In the genomic region with DNA sequence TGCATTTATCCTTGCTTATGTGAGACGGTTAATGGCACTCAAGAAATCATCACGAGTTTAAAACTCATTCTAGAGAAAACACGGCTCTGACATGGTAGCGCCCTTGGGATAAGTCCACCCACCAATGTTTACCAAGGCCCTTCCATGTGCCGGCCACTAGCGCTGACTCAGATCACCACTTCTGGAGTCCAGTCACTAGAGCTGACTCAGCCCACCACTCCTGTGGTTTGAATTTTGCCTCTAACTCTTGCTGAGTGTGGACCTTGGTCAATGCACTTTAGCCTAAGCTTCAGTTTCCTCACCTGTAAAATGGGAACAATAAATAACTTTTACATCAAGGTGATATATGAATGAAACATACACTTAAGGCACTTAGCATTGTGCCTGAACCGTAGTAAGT, we compare ENCODE assay signal across 1 cellular context.
TF ChIP-seq lines count a peak whose summit lies in the region.

No MANE protein-coding gene starts in this region.

TF ChIP-seq in HepG2, 621 proteins besides CTCF, POLR2A, EP300 and RAD21 (continued from another document and continues in another):
- TF ChIP-seq NCOR1 (IDR thresholded peaks at IDR 0.05; ENCODE audit: borderline replicate concordance, low read length) (peak; percentile 93), ZNF484 (CRISPR knock-in tag; IDR thresholded peaks at IDR 0.05; ENCODE audit: borderline replicate concordance, low read depth) (no peak), THYN1 (CRISPR knock-in tag; IDR thresholded peaks at IDR 0.05; ENCODE audit: borderline replicate concordance, low read depth) (no peak), U2AF1 (optimal IDR thresholded peaks at IDR 0.05; ENCODE audit: low read depth, low read length) (no peak), SOX6 (IDR thresholded peaks at IDR 0.05) (no peak), SOX6 (CRISPR knock-in tag; IDR thresholded peaks at IDR 0.05) (peak; percentile 17; the same call in 1 of the 2 replicates), NPAS2 (CRISPR knock-in tag; IDR thresholded peaks at IDR 0.05; ENCODE audit: borderline replicate concordance) (no peak), TOPORS (CRISPR knock-in tag; IDR thresholded peaks at IDR 0.05) (no peak), GATAD2A (CRISPR knock-in tag; IDR thresholded peaks at IDR 0.05) (peak; percentile 43; the same call in 1 of the 2 replicates), EHMT2 (IDR thresholded peaks at IDR 0.05; ENCODE audit: borderline replicate concordance, low read depth, low read length) (peak; percentile 41; the same call in 1 of the 2 replicates), AKAP8 (CRISPR knock-in tag; IDR thresholded peaks at IDR 0.05) (no peak), U2AF2 (IDR thresholded peaks at IDR 0.05; ENCODE audit: low read depth, low read length) (no peak), MED1 (CRISPR knock-in tag; IDR thresholded peaks at IDR 0.05) (peak; percentile 51; the same call in 1 of the 2 replicates), GABPB1 (CRISPR knock-in tag; IDR thresholded peaks at IDR 0.05) (no peak), ZNF33A (CRISPR knock-in tag; IDR thresholded peaks at IDR 0.05; ENCODE audit: borderline replicate concordance) (no peak), SMYD3 (CRISPR knock-in tag; IDR thresholded peaks at IDR 0.05) (no peak), NFYC (CRISPR knock-in tag; IDR thresholded peaks at IDR 0.05) (no peak), NFE2L2 (IDR thresholded peaks at IDR 0.05; ENCODE audit: low read length) (no peak), CBFB (CRISPR knock-in tag; IDR thresholded peaks at IDR 0.05) (no peak), ZNF672 (CRISPR knock-in tag; IDR thresholded peaks at IDR 0.05) (no peak), ZNF12 (CRISPR knock-in tag; IDR thresholded peaks at IDR 0.05) (no peak), SMARCC2 (IDR thresholded peaks at IDR 0.05) (no peak), ZNF329 (CRISPR knock-in tag; IDR thresholded peaks at IDR 0.05; ENCODE audit: low read depth) (no peak), ATF7-NPFF (CRISPR knock-in tag; IDR thresholded peaks at IDR 0.05; ENCODE audit: low read depth) (no peak), ZNF629 (CRISPR knock-in tag; conservative IDR thresholded peaks at IDR 0.05) (peak; percentile 99), ADNP (CRISPR knock-in tag; IDR thresholded peaks at IDR 0.05) (peak; percentile 93), NFIC (IDR thresholded peaks at IDR 0.05; ENCODE audit: low read length) (no peak; the same call in 1 of the 2 replicates), JUND (CRISPR knock-in tag; IDR thresholded peaks at IDR 0.05) (no peak), CEBPB (IDR thresholded peaks at IDR 0.05; ENCODE audit: borderline replicate concordance, low read depth, low read length) (no peak), PRPF4 (IDR thresholded peaks at IDR 0.05; ENCODE audit: low read depth, low read length, poor library complexity, severe bottlenecking) (no peak), SIX1 (CRISPR knock-in tag; IDR thresholded peaks at IDR 0.05; ENCODE audit: borderline replicate concordance) (no peak), SIN3A (IDR thresholded peaks at IDR 0.05; ENCODE audit: borderline replicate concordance, low read depth, low read length) (no peak), ZNF451 (CRISPR knock-in tag; IDR thresholded peaks at IDR 0.05) (no peak)
- TF ChIP-seq, protein P1, sequence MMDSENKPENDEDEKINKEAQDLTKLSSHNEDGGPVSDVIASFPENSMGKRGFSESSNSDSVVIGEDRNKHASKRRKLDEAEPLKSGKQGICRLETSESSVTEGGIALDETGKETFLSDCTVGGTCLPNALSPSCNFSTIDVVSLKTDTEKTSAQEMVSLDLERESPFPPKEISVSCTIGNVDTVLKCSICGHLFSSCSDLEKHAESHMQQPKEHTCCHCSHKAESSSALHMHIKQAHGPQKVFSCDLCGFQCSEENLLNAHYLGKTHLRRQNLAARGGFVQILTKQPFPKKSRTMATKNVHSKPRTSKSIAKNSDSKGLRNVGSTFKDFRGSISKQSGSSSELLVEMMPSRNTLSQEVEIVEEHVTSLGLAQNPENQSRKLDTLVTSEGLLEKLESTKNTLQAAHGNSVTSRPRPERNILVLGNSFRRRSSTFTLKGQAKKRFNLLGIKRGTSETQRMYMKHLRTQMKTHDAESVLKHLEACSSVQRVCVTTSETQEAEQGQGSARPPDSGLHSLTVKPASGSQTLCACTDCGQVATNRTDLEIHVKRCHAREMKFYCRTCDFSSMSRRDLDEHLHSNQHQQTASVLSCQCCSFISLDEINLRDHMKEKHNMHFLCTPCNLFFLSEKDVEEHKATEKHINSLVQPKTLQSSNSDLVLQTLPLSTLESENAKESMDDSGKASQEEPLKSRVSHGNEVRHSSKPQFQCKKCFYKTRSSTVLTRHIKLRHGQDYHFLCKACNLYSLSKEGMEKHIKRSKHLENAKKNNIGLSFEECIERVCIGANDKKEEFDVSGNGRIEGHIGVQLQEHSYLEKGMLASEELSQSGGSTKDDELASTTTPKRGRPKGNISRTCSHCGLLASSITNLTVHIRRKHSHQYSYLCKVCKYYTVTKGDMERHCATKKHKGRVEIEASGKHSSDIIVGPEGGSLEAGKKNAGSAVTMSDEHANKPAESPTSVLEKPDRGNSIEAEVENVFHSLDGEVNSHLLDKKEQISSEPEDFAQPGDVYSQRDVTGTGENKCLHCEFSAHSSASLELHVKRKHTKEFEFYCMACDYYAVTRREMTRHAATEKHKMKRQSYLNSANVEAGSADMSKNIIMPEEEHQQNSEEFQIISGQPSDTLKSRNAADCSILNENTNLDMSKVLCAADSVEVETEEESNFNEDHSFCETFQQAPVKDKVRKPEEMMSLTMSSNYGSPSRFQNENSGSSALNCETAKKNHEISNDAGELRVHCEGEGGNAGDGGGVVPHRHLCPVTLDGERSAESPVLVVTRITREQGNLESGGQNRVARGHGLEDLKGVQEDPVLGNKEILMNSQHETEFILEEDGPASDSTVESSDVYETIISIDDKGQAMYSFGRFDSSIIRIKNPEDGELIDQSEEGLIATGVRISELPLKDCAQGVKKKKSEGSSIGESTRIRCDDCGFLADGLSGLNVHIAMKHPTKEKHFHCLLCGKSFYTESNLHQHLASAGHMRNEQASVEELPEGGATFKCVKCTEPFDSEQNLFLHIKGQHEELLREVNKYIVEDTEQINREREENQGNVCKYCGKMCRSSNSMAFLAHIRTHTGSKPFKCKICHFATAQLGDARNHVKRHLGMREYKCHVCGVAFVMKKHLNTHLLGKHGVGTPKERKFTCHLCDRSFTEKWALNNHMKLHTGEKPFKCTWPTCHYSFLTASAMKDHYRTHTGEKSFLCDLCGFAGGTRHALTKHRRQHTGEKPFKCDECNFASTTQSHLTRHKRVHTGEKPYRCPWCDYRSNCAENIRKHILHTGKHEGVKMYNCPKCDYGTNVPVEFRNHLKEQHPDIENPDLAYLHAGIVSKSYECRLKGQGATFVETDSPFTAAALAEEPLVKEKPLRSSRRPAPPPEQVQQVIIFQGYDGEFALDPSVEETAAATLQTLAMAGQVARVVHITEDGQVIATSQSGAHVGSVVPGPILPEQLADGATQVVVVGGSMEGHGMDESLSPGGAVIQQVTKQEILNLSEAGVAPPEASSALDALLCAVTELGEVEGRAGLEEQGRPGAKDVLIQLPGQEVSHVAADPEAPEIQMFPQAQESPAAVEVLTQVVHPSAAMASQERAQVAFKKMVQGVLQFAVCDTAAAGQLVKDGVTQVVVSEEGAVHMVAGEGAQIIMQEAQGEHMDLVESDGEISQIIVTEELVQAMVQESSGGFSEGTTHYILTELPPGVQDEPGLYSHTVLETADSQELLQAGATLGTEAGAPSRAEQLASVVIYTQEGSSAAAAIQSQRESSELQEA (CRISPR knock-in tag; IDR thresholded peaks at IDR 0.05; ENCODE audit: not compliant biosample characterization): no peak
- TF ChIP-seq, protein P2, sequence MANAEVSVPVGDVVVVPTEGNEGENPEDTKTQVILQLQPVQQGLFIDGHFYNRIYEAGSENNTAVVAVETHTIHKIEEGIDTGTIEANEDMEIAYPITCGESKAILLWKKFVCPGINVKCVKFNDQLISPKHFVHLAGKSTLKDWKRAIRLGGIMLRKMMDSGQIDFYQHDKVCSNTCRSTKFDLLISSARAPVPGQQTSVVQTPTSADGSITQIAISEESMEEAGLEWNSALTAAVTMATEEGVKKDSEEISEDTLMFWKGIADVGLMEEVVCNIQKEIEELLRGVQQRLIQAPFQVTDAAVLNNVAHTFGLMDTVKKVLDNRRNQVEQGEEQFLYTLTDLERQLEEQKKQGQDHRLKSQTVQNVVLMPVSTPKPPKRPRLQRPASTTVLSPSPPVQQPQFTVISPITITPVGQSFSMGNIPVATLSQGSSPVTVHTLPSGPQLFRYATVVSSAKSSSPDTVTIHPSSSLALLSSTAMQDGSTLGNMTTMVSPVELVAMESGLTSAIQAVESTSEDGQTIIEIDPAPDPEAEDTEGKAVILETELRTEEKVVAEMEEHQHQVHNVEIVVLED (CRISPR knock-in tag; IDR thresholded peaks at IDR 0.05; ENCODE audit: borderline replicate concordance): no peak
- TF ChIP-seq, protein P3, sequence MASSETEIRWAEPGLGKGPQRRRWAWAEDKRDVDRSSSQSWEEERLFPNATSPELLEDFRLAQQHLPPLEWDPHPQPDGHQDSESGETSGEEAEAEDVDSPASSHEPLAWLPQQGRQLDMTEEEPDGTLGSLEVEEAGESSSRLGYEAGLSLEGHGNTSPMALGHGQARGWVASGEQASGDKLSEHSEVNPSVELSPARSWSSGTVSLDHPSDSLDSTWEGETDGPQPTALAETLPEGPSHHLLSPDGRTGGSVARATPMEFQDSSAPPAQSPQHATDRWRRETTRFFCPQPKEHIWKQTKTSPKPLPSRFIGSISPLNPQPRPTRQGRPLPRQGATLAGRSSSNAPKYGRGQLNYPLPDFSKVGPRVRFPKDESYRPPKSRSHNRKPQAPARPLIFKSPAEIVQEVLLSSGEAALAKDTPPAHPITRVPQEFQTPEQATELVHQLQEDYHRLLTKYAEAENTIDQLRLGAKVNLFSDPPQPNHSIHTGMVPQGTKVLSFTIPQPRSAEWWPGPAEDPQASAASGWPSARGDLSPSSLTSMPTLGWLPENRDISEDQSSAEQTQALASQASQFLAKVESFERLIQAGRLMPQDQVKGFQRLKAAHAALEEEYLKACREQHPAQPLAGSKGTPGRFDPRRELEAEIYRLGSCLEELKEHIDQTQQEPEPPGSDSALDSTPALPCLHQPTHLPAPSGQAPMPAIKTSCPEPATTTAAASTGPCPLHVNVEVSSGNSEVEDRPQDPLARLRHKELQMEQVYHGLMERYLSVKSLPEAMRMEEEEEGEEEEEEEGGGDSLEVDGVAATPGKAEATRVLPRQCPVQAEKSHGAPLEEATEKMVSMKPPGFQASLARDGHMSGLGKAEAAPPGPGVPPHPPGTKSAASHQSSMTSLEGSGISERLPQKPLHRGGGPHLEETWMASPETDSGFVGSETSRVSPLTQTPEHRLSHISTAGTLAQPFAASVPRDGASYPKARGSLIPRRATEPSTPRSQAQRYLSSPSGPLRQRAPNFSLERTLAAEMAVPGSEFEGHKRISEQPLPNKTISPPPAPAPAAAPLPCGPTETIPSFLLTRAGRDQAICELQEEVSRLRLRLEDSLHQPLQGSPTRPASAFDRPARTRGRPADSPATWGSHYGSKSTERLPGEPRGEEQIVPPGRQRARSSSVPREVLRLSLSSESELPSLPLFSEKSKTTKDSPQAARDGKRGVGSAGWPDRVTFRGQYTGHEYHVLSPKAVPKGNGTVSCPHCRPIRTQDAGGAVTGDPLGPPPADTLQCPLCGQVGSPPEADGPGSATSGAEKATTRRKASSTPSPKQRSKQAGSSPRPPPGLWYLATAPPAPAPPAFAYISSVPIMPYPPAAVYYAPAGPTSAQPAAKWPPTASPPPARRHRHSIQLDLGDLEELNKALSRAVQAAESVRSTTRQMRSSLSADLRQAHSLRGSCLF (CRISPR knock-in tag; IDR thresholded peaks at IDR 0.05; ENCODE audit: borderline replicate concordance): no peak
- TF ChIP-seq, protein P4, sequence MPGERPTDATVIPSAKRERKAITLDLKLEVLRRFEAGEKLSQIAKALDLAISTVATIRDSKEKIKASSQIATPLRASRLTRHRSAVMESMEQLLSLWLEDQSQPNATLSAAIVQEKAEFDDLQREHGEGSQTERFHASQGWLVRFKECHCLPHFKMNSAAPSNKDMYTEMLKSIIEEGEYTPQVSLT (CRISPR knock-in tag; IDR thresholded peaks at IDR 0.05; ENCODE audit: borderline replicate concordance, low read depth): no peak
- TF ChIP-seq, protein P5, sequence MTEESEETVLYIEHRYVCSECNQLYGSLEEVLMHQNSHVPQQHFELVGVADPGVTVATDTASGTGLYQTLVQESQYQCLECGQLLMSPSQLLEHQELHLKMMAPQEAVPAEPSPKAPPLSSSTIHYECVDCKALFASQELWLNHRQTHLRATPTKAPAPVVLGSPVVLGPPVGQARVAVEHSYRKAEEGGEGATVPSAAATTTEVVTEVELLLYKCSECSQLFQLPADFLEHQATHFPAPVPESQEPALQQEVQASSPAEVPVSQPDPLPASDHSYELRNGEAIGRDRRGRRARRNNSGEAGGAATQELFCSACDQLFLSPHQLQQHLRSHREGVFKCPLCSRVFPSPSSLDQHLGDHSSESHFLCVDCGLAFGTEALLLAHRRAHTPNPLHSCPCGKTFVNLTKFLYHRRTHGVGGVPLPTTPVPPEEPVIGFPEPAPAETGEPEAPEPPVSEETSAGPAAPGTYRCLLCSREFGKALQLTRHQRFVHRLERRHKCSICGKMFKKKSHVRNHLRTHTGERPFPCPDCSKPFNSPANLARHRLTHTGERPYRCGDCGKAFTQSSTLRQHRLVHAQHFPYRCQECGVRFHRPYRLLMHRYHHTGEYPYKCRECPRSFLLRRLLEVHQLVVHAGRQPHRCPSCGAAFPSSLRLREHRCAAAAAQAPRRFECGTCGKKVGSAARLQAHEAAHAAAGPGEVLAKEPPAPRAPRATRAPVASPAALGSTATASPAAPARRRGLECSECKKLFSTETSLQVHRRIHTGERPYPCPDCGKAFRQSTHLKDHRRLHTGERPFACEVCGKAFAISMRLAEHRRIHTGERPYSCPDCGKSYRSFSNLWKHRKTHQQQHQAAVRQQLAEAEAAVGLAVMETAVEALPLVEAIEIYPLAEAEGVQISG (CRISPR knock-in tag; IDR thresholded peaks at IDR 0.05): 0 out of 2 replicates have a peak, but pooled peaks have one; percentile 13
- TF ChIP-seq, protein P6, sequence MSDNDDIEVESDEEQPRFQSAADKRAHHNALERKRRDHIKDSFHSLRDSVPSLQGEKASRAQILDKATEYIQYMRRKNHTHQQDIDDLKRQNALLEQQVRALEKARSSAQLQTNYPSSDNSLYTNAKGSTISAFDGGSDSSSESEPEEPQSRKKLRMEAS (IDR thresholded peaks at IDR 0.05): peak; percentile 69; the same call in 1 of the 2 replicates
- TF ChIP-seq, protein P7, sequence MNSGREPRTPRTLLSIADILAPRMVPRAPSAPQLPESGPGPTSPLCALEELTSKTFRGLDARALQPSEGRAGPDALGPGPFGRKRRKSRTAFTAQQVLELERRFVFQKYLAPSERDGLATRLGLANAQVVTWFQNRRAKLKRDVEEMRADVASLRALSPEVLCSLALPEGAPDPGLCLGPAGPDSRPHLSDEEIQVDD (CRISPR knock-in tag; IDR thresholded peaks at IDR 0.05; ENCODE audit: borderline replicate concordance): no peak
- TF ChIP-seq, protein P8, sequence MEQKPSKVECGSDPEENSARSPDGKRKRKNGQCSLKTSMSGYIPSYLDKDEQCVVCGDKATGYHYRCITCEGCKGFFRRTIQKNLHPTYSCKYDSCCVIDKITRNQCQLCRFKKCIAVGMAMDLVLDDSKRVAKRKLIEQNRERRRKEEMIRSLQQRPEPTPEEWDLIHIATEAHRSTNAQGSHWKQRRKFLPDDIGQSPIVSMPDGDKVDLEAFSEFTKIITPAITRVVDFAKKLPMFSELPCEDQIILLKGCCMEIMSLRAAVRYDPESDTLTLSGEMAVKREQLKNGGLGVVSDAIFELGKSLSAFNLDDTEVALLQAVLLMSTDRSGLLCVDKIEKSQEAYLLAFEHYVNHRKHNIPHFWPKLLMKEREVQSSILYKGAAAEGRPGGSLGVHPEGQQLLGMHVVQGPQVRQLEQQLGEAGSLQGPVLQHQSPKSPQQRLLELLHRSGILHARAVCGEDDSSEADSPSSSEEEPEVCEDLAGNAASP (CRISPR knock-in tag; IDR thresholded peaks at IDR 0.05; ENCODE audit: borderline replicate concordance): no peak
